Comparison of ENCODE assay signal across 8 cellular contexts in genomic region chr18:9103488-9103887, GRCh38. TPM values are rescaled to one million over a fixed set of nuclear protein-coding genes. Genes with fewer than 3 reads are reported as not detected.
DNase-seq lines count a peak whose midpoint lies in the region; ATAC-seq and TF ChIP-seq lines count a peak whose summit lies in the region.

No MANE protein-coding gene starts in this region.

- peak overlapping the region; percentile 82 for H3K4me3 ChIP-seq in astrocyte of the spinal cord (ENCODE audit: low read depth, low read length)
- peak overlapping the region; percentile 61 to 98 (median 94) for H3K4me3 ChIP-seq in liver (ENCODE audit: low read depth in 1 of 3, low read length in 3 of 3)
- H3K4me3 ChIP-seq in transverse colon, result peak overlapping the region; percentile 17 to 84 (median 72)

- DNase-seq in Caki2 (ENCODE audit: low read depth) (peak; percentile 26), astrocyte of the spinal cord (ENCODE audit: low read depth, low spot score) (peak; percentile 56), transverse colon (no peak), NCI-H1930 (lab: John Stamatoyannopoulos, UW) (no peak)
- no peak for DNase-seq in stimulated activated CD4-positive, alpha-beta T cell treated with anti-CD3 and anti-CD28 coated beads, Interleukin-15, amount 100 ng/mL, for 24 hours

- no peak for TF ChIP-seq POLR2A in transverse colon (IDR thresholded peaks at IDR 0.05)

- H3K27me3 ChIP-seq in liver (ENCODE audit: control insufficient read depth in 4 of 4, insufficient read depth in 4 of 4, low read length in 3 of 4), result no peaks in the 10 kb centered on the region
- H3K27me3 ChIP-seq in transverse colon, result no peaks in the 10 kb centered on the region

- WGBS in liver, result under 1% methylated on average over 3 of the region's 3 CpGs
- WGBS in transverse colon (ENCODE audit: low coverage in 1 of 2), 2 donors, result 0 to 1% methylated on average over 3 of the region's 3 CpGs

- TF ChIP-seq EP300 in transverse colon (IDR thresholded peaks at IDR 0.05; ENCODE audit: low read depth), result no peak

- in situ Hi-C loops in Caki2 (cut with HindIII; ENCODE audit: low pct_unique_long_range_greater_than_20kb, low sequenced_read_pairs), result no loop called here
- in situ Hi-C loops in astrocyte of the spinal cord (cut with HindIII; ENCODE audit: low sequenced_read_pairs), result no loop called here
- in situ Hi-C loops in transverse colon (cut with MboI; ENCODE audit: low pct_ligation_motif_present in 1 of 4, low pct_unique_long_range_greater_than_20kb in 1 of 4, low sequenced_read_pairs in 3 of 4), result no loop called here

- H3K4me1 ChIP-seq in liver (ENCODE audit: control insufficient read depth in 4 of 4, insufficient read depth in 4 of 4, low read length in 3 of 4) (peaks cover 8 to 47% (median 28%) of the 10 kb centered on the region in 4 donors), transverse colon (peaks cover 37 to 58% (median 49%) of the 10 kb centered on the region in 4 donors)

- peak overlapping the region; percentile 90 for H3K27ac ChIP-seq in KOPT-K1 (ENCODE audit: low read depth, low read length, poor library complexity, severe bottlenecking)
- peak overlapping the region; percentile 95 to 99 for H3K27ac ChIP-seq in liver (ENCODE audit: low read depth in 1 of 2, low read length in 2 of 2)
- H3K27ac ChIP-seq in transverse colon, result peak overlapping the region; percentile 88 to 99 (median 96)

- H3K36me3 ChIP-seq in KOPT-K1 (ENCODE audit: insufficient read depth, low read length) (peaks cover 42% of the 10 kb centered on the region), liver (ENCODE audit: control insufficient read depth in 4 of 4, insufficient read depth in 3 of 4, low read depth in 1 of 4, low read length in 3 of 4) (no peaks in the 10 kb centered on the region), transverse colon (no peaks in the 10 kb centered on the region)

- peak; percentile 5 for TF ChIP-seq CTCF in astrocyte of the spinal cord (IDR thresholded peaks at IDR 0.05; ENCODE audit: low read depth, low read length)
- no peak for TF ChIP-seq CTCF in liver (IDR thresholded peaks at IDR 0.05; ENCODE audit: low read depth, low read length, missing input control)
- TF ChIP-seq CTCF in transverse colon (IDR thresholded peaks at IDR 0.05), result no peak

- ATAC-seq in GM18861 (IDR thresholded peaks at IDR 0.05; ENCODE audit: unreplicated experiment), result no peak

- intact Hi-C loops in transverse colon (cut with DNase I; ENCODE audit: low total_unique reads), result no loop called here

- peak overlapping the region; percentile 99 to 100 for H3K9ac ChIP-seq in liver (ENCODE audit: low read depth in 1 of 2, low read length in 2 of 2)

- TF ChIP-seq RAD21 in liver (IDR thresholded peaks at IDR 0.05), result peak; percentile 53 to 70

- H3K9me3 ChIP-seq in KOPT-K1 (ENCODE audit: insufficient read depth, low read length, poor library complexity, severe bottlenecking) (no peaks in the 10 kb centered on the region), liver (ENCODE audit: control insufficient read depth in 4 of 4, low read length in 3 of 4) (no peaks in the 10 kb centered on the region), transverse colon (no peaks in the 10 kb centered on the region)

TF ChIP-seq in liver, 16 proteins besides CTCF, POLR2A, EP300 and RAD21:
- peak in 1 of 2 donors; percentile 8 for TF ChIP-seq HNF4A (conservative IDR thresholded peaks at IDR 0.05)
- TF ChIP-seq TAF1 (conservative IDR thresholded peaks at IDR 0.05), result peak; percentile 18
- peak; percentile 23 for TF ChIP-seq FOXA2 (IDR thresholded peaks at IDR 0.05)
- TF ChIP-seq REST (IDR thresholded peaks at IDR 0.05), result peak; percentile 12
- TF ChIP-seq FOXA1 (IDR thresholded peaks at IDR 0.05), result no peak
- TF ChIP-seq RXRA (IDR thresholded peaks at IDR 0.05), result peak; percentile 27 to 34
- no peak for TF ChIP-seq SP1 (IDR thresholded peaks at IDR 0.05)

RNA-seq across cellular contexts. Expression of gene NDUFV2, which starts 1.0 kb away (rescaled TPM):
- total RNA-seq in Caki2 (2014; rRNA removed; shearing (Covaris generic); ENCODE audit: low replicate concordance), result 232 and 239 TPM in 2 replicates
- total RNA-seq in liver, result 100 to 1,000 TPM in 1 of 2 donors, 10 to 100 TPM in 1; 74.5 to 170 TPM
- 100 to 1,000 TPM; 201 to 415 TPM for polyA plus RNA-seq in liver
- total RNA-seq in transverse colon, result 100 to 1,000 TPM in 3 of 4 donors, 10 to 100 TPM in 1; 24.7 to 140 (median 113) TPM

RNA-seq across cellular contexts. Expression of gene ANKRD12, which starts 33.1 kb away (rescaled TPM):
- 9.0 and 9.1 TPM in 2 replicates for total RNA-seq in Caki2 (2014; rRNA removed; shearing (Covaris generic); ENCODE audit: low replicate concordance)
- total RNA-seq in liver (10 to 100 TPM; 15.0 to 19.7 TPM), transverse colon (10 to 100 TPM; 17.5 to 91.8 (median 59.1) TPM)
- 10 to 100 TPM in 1 of 2 donors, 1 to 10 TPM in 1; 2.7 to 59.7 TPM for polyA plus RNA-seq in liver

Comparison
In these comparisons a context has a peak if more than half of its experiments do, and no peak if none do; other contexts are left out.
1. DNase-seq: peak in Caki2 (single experiment) and astrocyte of the spinal cord (single experiment); none in transverse colon (single experiment), NCI-H1930 (0 of 2) and stimulated activated CD4-positive, alpha-beta T cell treated with anti-CD3 and anti-CD28 coated beads, Interleukin-15, amount 100 ng/mL, for 24 hours (single experiment).
2. Peak in every context shown above with its lines, with median percentiles within 50 percentile points of each other: H3K27ac ChIP-seq and H3K4me3 ChIP-seq.